9 cellular contexts compared by ENCODE assay signal in the genomic region with DNA sequence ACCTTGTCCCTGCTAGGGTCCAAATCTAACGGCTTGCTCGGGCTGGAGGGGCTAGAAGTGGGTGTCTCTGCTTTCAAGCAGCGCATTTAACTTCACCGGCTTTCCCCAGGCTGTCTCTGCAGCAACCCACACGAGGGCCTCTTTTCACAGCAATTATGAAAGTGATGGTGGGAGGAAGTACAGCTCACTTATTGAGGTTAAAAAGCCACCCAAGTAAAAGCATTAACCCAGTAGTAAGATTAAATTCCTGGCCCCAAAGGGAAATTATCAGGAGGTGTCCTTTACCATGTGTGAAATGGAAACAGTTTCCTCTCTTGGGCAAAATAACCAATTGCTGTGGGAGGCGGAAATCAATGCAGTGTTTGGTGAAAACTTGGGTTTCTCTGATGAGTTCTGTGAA. TPM values are rescaled to one million over a fixed set of nuclear protein-coding genes. Genes with fewer than 3 reads are reported as not detected.
DNase-seq lines count a peak whose midpoint lies in the region; ATAC-seq and TF ChIP-seq lines count a peak whose summit lies in the region.
"Had no signal": no experiment of that assay in that cellular context is flagged by ENCODE, and none has a peak within 500 bp of the region (broad histone marks: within the 10 kb centered on the region; RNA-seq: fewer than 3 reads in every experiment).

No MANE protein-coding gene starts in this region.

- H3K36me3 ChIP-seq in SJCRH30 = no peaks in the 10 kb centered on the region
- H3K36me3 ChIP-seq in prostate gland = no peaks in the 10 kb centered on the region

- H3K27ac ChIP-seq in SJCRH30 (no peak overlapping the region), prostate gland (no peak overlapping the region)

- H3K27ac Mint-ChIP-seq in nephron = peak overlapping the region; percentile 63 to 81 (median 72)

- ATAC-seq in GM18508 (IDR thresholded peaks at IDR 0.05; ENCODE audit: insufficient read depth, unreplicated experiment) = peak; percentile 63
- ATAC-seq in HG02870 (IDR thresholded peaks at IDR 0.05; ENCODE audit: unreplicated experiment) = peak; percentile 80
- ATAC-seq in left lobe of liver = no peak
- no peak for ATAC-seq in GM19324 (IDR thresholded peaks at IDR 0.05; ENCODE audit: low FRiP score, unreplicated experiment)

- H3K9me3 ChIP-seq in SJCRH30 (replicated peaks) = no peaks in the 10 kb centered on the region
- H3K9me3 ChIP-seq in prostate gland = no peaks in the 10 kb centered on the region

- H3K4me1 ChIP-seq in SJCRH30 = no peaks in the 10 kb centered on the region
- no peaks in the 10 kb centered on the region for H3K4me1 ChIP-seq in prostate gland (replicated peaks)

- TF ChIP-seq CTCF in nephron (IDR thresholded peaks at IDR 0.05; ENCODE audit: unreplicated experiment in 3 of 3) = no peak
- no peak for TF ChIP-seq CTCF in prostate gland (IDR thresholded peaks at IDR 0.05)

- H3K9me3 Mint-ChIP-seq in nephron = no peaks in the 10 kb centered on the region

- H3K4me3 ChIP-seq in SJCRH30 (no peak overlapping the region), prostate gland (no peak overlapping the region)

- no peak overlapping the region for H3K4me3 Mint-ChIP-seq in nephron

- WGBS in prostate gland = 56% methylated on average over 6 of the region's 6 CpGs

- peaks cover 17% of the 10 kb centered on the region for H3K4me1 Mint-ChIP-seq in nephron

- H3K27me3 ChIP-seq in SJCRH30 = no peaks in the 10 kb centered on the region; the same call in 1 of the 2 replicates
- no peaks in the 10 kb centered on the region for H3K27me3 ChIP-seq in prostate gland (replicated peaks; ENCODE audit: insufficient read depth)

- TF ChIP-seq POLR2A in prostate gland (IDR thresholded peaks at IDR 0.05) = no peak

- DNase-seq in activated CD8-positive, alpha-beta memory T cell treated with anti-CD3 and anti-CD28 coated beads, Interleukin-2, amount 50 U/mL, for 48 hours = peak; percentile 59
- DNase-seq in left lobe of liver (ENCODE audit: low spot score) (no peak), SJCRH30 (no peak), prostate gland (ENCODE audit: low spot score) (no peak)
- DNase-seq: NCI-H2081 treated with DMSO at 0.1 percent for 48 hours had no signal

- intact Hi-C loops in prostate gland (cut with DNase I) = no loop called here

- no peaks in the 10 kb centered on the region for H3K36me3 Mint-ChIP-seq in nephron (ENCODE audit: low read depth)

- H3K27me3 Mint-ChIP-seq in nephron (ENCODE audit: low read depth) = no peaks in the 10 kb centered on the region

RNA-seq across cellular contexts. Expression of a gene that starts 41.1 kb away (rescaled TPM):
- total RNA-seq in left lobe of liver = 26.7 TPM
- 88.9 and 93.4 TPM in 2 replicates for total RNA-seq in SJCRH30 (2014; rRNA removed; shearing (Covaris generic))
- total RNA-seq in prostate gland = 100 to 1,000 TPM; 102 to 108 TPM

RNA-seq across cellular contexts. Expression of a gene that starts 45.5 kb away (rescaled TPM):
- total RNA-seq in left lobe of liver = 1.4 TPM
- total RNA-seq in SJCRH30 (2014; rRNA removed; shearing (Covaris generic)) = 1.1 and 1.8 TPM in 2 replicates
- total RNA-seq in prostate gland = 10 to 100 TPM in 1 of 2 donors, 1 to 10 TPM in 1; 7.5 to 10.5 TPM

RNA-seq across cellular contexts. Expression of a gene that starts 57.2 kb away (rescaled TPM):
- total RNA-seq in left lobe of liver = 0.15 TPM
- not detected in 2 replicates for total RNA-seq in SJCRH30 (2014; rRNA removed; shearing (Covaris generic))
- total RNA-seq in prostate gland = under 1 TPM in 1 of 2 donors, not detected in 1; 0.51 TPM

Comparison
In these comparisons a context has a peak if more than half of its experiments do, and no peak if none do; other contexts are left out.
1. ATAC-seq: peak in GM18508 (single experiment) and HG02870 (single experiment); none in left lobe of liver (single experiment) and GM19324 (single experiment).